Comparison of ENCODE assay signal across 12 cellular contexts in the genomic region with DNA sequence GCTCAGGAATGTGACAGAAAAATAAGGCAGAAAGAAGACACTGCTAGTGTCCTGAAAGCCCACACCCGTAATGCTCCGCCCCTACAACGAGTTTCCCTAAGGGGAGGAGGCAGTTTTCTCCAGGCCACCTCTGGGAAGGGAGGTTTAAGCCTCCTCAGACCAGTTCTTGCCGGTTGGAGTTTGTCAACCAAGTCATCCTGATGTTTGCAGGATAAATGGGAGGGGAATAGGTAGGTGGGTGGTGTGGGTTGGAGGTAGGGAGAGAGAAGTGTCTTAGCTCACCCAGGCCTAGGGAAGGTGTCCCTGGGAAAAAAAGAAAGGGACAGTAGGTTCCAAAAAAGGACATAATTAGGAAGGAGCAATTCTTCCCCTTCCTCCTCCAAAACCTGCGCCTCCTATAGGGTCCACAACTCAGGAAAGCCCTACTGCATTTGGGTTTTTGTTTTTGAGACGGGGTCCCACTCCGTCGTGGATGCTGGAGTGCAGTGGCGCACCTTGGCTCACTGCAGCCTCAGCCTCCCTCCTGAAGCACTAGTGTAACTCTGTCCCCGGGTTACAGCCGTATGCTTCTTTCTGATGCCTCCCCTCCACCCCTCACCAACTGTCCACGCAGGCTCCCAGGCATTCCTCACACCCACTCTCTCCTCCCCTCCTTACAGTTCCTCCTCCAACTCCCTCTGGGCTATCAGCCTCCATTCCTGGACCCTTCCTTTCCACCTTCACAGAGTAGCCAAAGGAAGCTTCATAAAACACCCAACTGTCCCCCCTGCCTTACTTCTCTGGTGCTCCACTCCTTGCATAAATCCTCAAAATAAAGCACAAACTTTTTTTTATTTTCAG. TPM values are rescaled to one million over a fixed set of nuclear protein-coding genes. Genes with fewer than 3 reads are reported as not detected.
DNase-seq lines count a peak whose midpoint lies in the region; ATAC-seq, FAIRE-seq and TF ChIP-seq lines count a peak whose summit lies in the region.
"Had no signal": no experiment of that assay in that cellular context is flagged by ENCODE, and none has a peak within 500 bp of the region (broad histone marks: within the 10 kb centered on the region; RNA-seq: fewer than 3 reads in every experiment).

No MANE protein-coding gene starts in this region.

- TF ChIP-seq POLR2A in gastrocnemius medialis (IDR thresholded peaks at IDR 0.05) = no peak

- H3K4me1 Mint-ChIP-seq in activated T-helper 1 cell treated with anti-CD3 and anti-CD28 coated beads, Interleukin-12 subunit alpha, Interleukin-12 subunit beta, Interleukin-2, Interleukin-4 antibody, amounts not matched to agents 30 ng/mL and 10 ng/mL and 1 ng/mL, durations not matched to agents 14 hours and 24 hours and 36 hours (ENCODE audit: low read depth) = peaks cover 26% of the 10 kb centered on the region

- 60% methylated on average over 12 of the region's 12 CpGs for WGBS in GM23248 (ENCODE audit: low coverage in 1 of 2, low lambda C conversion rate in 2 of 2, missing lambda C conversion rate in 2 of 2), 2 experiments
- WGBS in aorta, 2 donors = 69 to 78% methylated on average over 12 of the region's 12 CpGs

- in situ Hi-C loops in GM23248 (cut with MboI) (no loop called here), gastrocnemius medialis (cut with MboI; ENCODE audit: low sequenced_read_pairs in 4 of 4) (no loop called here)

- no peaks in the 10 kb centered on the region for H3K9me3 ChIP-seq in GM23248 (ENCODE audit: low read depth)
- H3K9me3 ChIP-seq in kidney (ENCODE audit: control insufficient read depth in 1 of 2, low read length in 2 of 2) = no peaks in the 10 kb centered on the region
- no peaks in the 10 kb centered on the region for H3K9me3 ChIP-seq in aorta (ENCODE audit: control insufficient read depth, low read length)
- H3K9me3 ChIP-seq in gastrocnemius medialis = no peaks in the 10 kb centered on the region
- H3K9me3 ChIP-seq: upper lobe of left lung had no signal

- no peaks in the 10 kb centered on the region for H4K20me1 ChIP-seq in GM23248 (ENCODE audit: insufficient read depth)

- no peak overlapping the region for H3K4me2 ChIP-seq in GM23248 (ENCODE audit: unreplicated experiment)

- H3K4me1 ChIP-seq in GM23248 (ENCODE audit: insufficient read depth) (peaks cover 14% of the 10 kb centered on the region), kidney (ENCODE audit: control insufficient read depth in 1 of 2, insufficient read depth in 1 of 2, low read depth in 1 of 2, low read length in 2 of 2) (peaks cover 7 to 10% of the 10 kb centered on the region in 2 donors), aorta (ENCODE audit: control insufficient read depth in 1 of 2, insufficient read depth in 2 of 2, low read length in 2 of 2) (no peaks in the 10 kb centered on the region), gastrocnemius medialis (peaks cover 15 to 20% of the 10 kb centered on the region in 2 donors)

- H3K4me3 ChIP-seq in GM23248 = no peak overlapping the region
- no peak overlapping the region for H3K4me3 ChIP-seq in kidney (ENCODE audit: low read length in 2 of 2)
- H3K4me3 ChIP-seq in aorta (ENCODE audit: low read length in 2 of 2) = no peak overlapping the region
- H3K4me3 ChIP-seq in gastrocnemius medialis = no peak overlapping the region
- H3K4me3 ChIP-seq: upper lobe of left lung had no signal

- no peak for TF ChIP-seq CTCF in 22Rv1 (IDR thresholded peaks at IDR 0.05)
- TF ChIP-seq CTCF in kidney (IDR thresholded peaks at IDR 0.05; ENCODE audit: borderline replicate concordance, extremely low read depth, insufficient read depth) = no peak
- TF ChIP-seq CTCF in gastrocnemius medialis (IDR thresholded peaks at IDR 0.05 in 4 of 5, conservative IDR thresholded peaks at IDR 0.05 in 1 of 5) = no peak

- H3K36me3 Mint-ChIP-seq in activated T-helper 1 cell treated with anti-CD3 and anti-CD28 coated beads, Interleukin-12 subunit alpha, Interleukin-12 subunit beta, Interleukin-2, Interleukin-4 antibody, amounts not matched to agents 30 ng/mL and 10 ng/mL and 1 ng/mL, durations not matched to agents 14 hours and 24 hours and 36 hours (ENCODE audit: low read depth) = peaks cover 7% of the 10 kb centered on the region

- H3K4me3 Mint-ChIP-seq in activated T-helper 1 cell treated with anti-CD3 and anti-CD28 coated beads, Interleukin-12 subunit alpha, Interleukin-12 subunit beta, Interleukin-2, Interleukin-4 antibody, amounts not matched to agents 30 ng/mL and 10 ng/mL and 1 ng/mL, durations not matched to agents 14 hours and 24 hours and 36 hours = peak overlapping the region; percentile 45

- peaks cover 23% of the 10 kb centered on the region for H3F3A ChIP-seq in GM23248 (ENCODE audit: insufficient read depth)

- H3K27ac Mint-ChIP-seq in activated T-helper 1 cell treated with anti-CD3 and anti-CD28 coated beads, Interleukin-12 subunit alpha, Interleukin-12 subunit beta, Interleukin-2, Interleukin-4 antibody, amounts not matched to agents 30 ng/mL and 10 ng/mL and 1 ng/mL, durations not matched to agents 14 hours and 24 hours and 36 hours = no peak overlapping the region

- intact Hi-C loops in activated T-helper 1 cell treated with anti-CD3 and anti-CD28 coated beads, Interleukin-12 subunit alpha, Interleukin-12 subunit beta, Interleukin-2, Interleukin-4 antibody, amounts not matched to agents 30 ng/mL and 10 ng/mL and 1 ng/mL, durations not matched to agents 14 hours and 24 hours and 36 hours (cut with micrococcal nuclease) = no loop called here
- intact Hi-C loops in kidney (cut with DNase I) = no loop called here
- intact Hi-C loops in aorta (cut with DNase I) = loop anchor here in 1 of 2 donors (2.0 to 10.0 kb wide), 3 partner anchors 19 to 359 kb away; partner anchors contain the start of gene BLVRB
- intact Hi-C loops in gastrocnemius medialis (cut with DNase I; ENCODE audit: low total_unique reads) = loop anchor here (10.0 kb wide), 1 partner anchor 269 kb away; the partner anchor contains the start of genes COQ8B and ITPKC

- no peaks in the 10 kb centered on the region for H3K27me3 Mint-ChIP-seq in activated T-helper 1 cell treated with anti-CD3 and anti-CD28 coated beads, Interleukin-12 subunit alpha, Interleukin-12 subunit beta, Interleukin-2, Interleukin-4 antibody, amounts not matched to agents 30 ng/mL and 10 ng/mL and 1 ng/mL, durations not matched to agents 14 hours and 24 hours and 36 hours (ENCODE audit: insufficient read depth)

- no peaks in the 10 kb centered on the region for H3K9me3 Mint-ChIP-seq in activated T-helper 1 cell treated with anti-CD3 and anti-CD28 coated beads, Interleukin-12 subunit alpha, Interleukin-12 subunit beta, Interleukin-2, Interleukin-4 antibody, amounts not matched to agents 30 ng/mL and 10 ng/mL and 1 ng/mL, durations not matched to agents 14 hours and 24 hours and 36 hours

- peak overlapping the region; percentile 30; the same call in 1 of the 2 replicates for H3K9ac ChIP-seq in GM23248
- peak overlapping the region in 1 of 2 donors; percentile 40 for H3K9ac ChIP-seq in kidney (ENCODE audit: low read length in 2 of 2)

- H3K27me3 ChIP-seq in GM23248 (replicated peaks; ENCODE audit: insufficient read depth) = no peaks in the 10 kb centered on the region
- no peaks in the 10 kb centered on the region for H3K27me3 ChIP-seq in aorta (ENCODE audit: control insufficient read depth in 1 of 2, insufficient read depth in 2 of 2, low read length in 1 of 2)
- no peaks in the 10 kb centered on the region for H3K27me3 ChIP-seq in gastrocnemius medialis
- H3K27me3 ChIP-seq: upper lobe of left lung had no signal

- no peak for ATAC-seq in aorta (ENCODE audit: low FRiP score)
- no peak for ATAC-seq in gastrocnemius medialis

- DNase-seq in GM23248 (peak; percentile 67), kidney (peak; percentile 77), cerebellar nuclear complex (lab: John Stamatoyannopoulos, UW) (no peak), AG08396 (ENCODE audit: low spot score) (no peak), aorta (no peak), gastrocnemius medialis (no peak)
- no peak for DNase-seq in activated T-helper 1 cell treated with anti-CD3 and anti-CD28 coated beads, Interleukin-12 subunit alpha, Interleukin-12 subunit beta, Interleukin-2, Interleukin-4 antibody, amounts not matched to agents 30 ng/mL and 10 ng/mL and 1 ng/mL, durations not matched to agents 14 hours and 24 hours and 36 hours (ENCODE audit: low spot score)
- DNase-seq: DMS79, NCI-H2081, upper lobe of left lung had no signal

- H3K27ac ChIP-seq in 22Rv1 = peak overlapping the region; percentile 96
- peak overlapping the region; percentile 27 for H3K27ac ChIP-seq in GM23248
- H3K27ac ChIP-seq in kidney (ENCODE audit: low read depth in 2 of 2, low read length in 2 of 2) = peak overlapping the region; percentile 55 to 81
- H3K27ac ChIP-seq in aorta (ENCODE audit: low read depth in 1 of 2, low read length in 2 of 2) = no peak overlapping the region
- H3K27ac ChIP-seq in gastrocnemius medialis = peak overlapping the region in 1 of 4 donors; percentile 28

- H3K79me2 ChIP-seq in GM23248 (ENCODE audit: insufficient read depth) = peaks cover 26% of the 10 kb centered on the region

- no peak for FAIRE-seq in kidney (lab: Jason Lieb, UNC)
- FAIRE-seq: TTC549 had no signal

- 0 out of 2 replicates have a peak, but pooled peaks cover 3% of the 10 kb centered on the region for H3K36me3 ChIP-seq in GM23248 (ENCODE audit: low read depth)
- peaks cover 8 to 19% of the 10 kb centered on the region in 2 donors for H3K36me3 ChIP-seq in kidney (ENCODE audit: control insufficient read depth in 1 of 2, insufficient read depth in 2 of 2, low read length in 2 of 2)
- H3K36me3 ChIP-seq in aorta (ENCODE audit: control insufficient read depth in 1 of 2, insufficient read depth in 2 of 2, low read length in 1 of 2) = peaks cover 5 to 7% of the 10 kb centered on the region in 2 donors
- peaks cover 0 to 26% of the 10 kb centered on the region in 2 donors for H3K36me3 ChIP-seq in gastrocnemius medialis

- H2AFZ ChIP-seq in GM23248 = peak overlapping the region; percentile 94; the same call in 1 of the 2 replicates

- H3K9me2 ChIP-seq in GM23248 (ENCODE audit: insufficient read depth) = no peaks in the 10 kb centered on the region

RNA-seq across cellular contexts. Expression of gene SERTAD3, which starts 2.0 kb away (rescaled TPM):
- total RNA-seq in GM23248 (2014; rRNA removed; shearing (Covaris generic)) = 21.8 and 37.9 TPM in 2 replicates
- polyA plus RNA-seq in GM23248 (2016; fragmentation: Nextera tagmentation; extraction: Ambion mirVana) = 40.7 and 41.2 TPM in 2 replicates
- 6.4 and 10.0 TPM in 2 replicates for total RNA-seq in activated T-helper 1 cell treated with anti-CD3 and anti-CD28 coated beads, Interleukin-12 subunit alpha, Interleukin-12 subunit beta, Interleukin-2, Interleukin-4 antibody, amounts not matched to agents 30 ng/mL and 10 ng/mL and 1 ng/mL, durations not matched to agents 14 hours and 24 hours and 36 hours
- 38.4 TPM for total RNA-seq in kidney
- polyA plus RNA-seq in kidney (ENCODE audit: insufficient read depth, low read depth, low replicate concordance) = 29.9 TPM
- total RNA-seq in aorta = 10 to 100 TPM; 34.8 to 46.3 TPM
- 10 to 100 TPM; 25.0 to 28.5 TPM for polyA plus RNA-seq in aorta
- 10 to 100 TPM; 12.7 to 24.4 (median 18.1) TPM for total RNA-seq in gastrocnemius medialis

RNA-seq across cellular contexts. Expression of gene BLVRB, which starts 19.4 kb away (rescaled TPM):
- total RNA-seq in GM23248 (2014; rRNA removed; shearing (Covaris generic)) = 50.7 and 71.1 TPM in 2 replicates
- polyA plus RNA-seq in GM23248 (2016; fragmentation: Nextera tagmentation; extraction: Ambion mirVana) = 52.7 and 56.9 TPM in 2 replicates
- total RNA-seq in activated T-helper 1 cell treated with anti-CD3 and anti-CD28 coated beads, Interleukin-12 subunit alpha, Interleukin-12 subunit beta, Interleukin-2, Interleukin-4 antibody, amounts not matched to agents 30 ng/mL and 10 ng/mL and 1 ng/mL, durations not matched to agents 14 hours and 24 hours and 36 hours = 6.1 and 8.2 TPM in 2 replicates
- total RNA-seq in kidney = 89.9 TPM
- polyA plus RNA-seq in kidney (ENCODE audit: insufficient read depth, low read depth, low replicate concordance) = 248 TPM
- total RNA-seq in aorta = 10 to 100 TPM; 72.3 to 77.1 TPM
- polyA plus RNA-seq in aorta = 100 to 1,000 TPM in 1 of 2 donors, 10 to 100 TPM in 1; 96.8 to 134 TPM
- total RNA-seq in gastrocnemius medialis = 100 to 1,000 TPM; 254 to 679 (median 280) TPM

RNA-seq across cellular contexts. Expression of gene SERTAD1, which starts 20.4 kb away (rescaled TPM):
- 31.7 and 40.2 TPM in 2 replicates for total RNA-seq in GM23248 (2014; rRNA removed; shearing (Covaris generic))
- polyA plus RNA-seq in GM23248 (2016; fragmentation: Nextera tagmentation; extraction: Ambion mirVana) (34.5 and 36.2 TPM in 2 replicates), kidney (ENCODE audit: insufficient read depth, low read depth, low replicate concordance) (18.2 TPM), aorta (10 to 100 TPM; 13.0 to 15.8 TPM)
- 18.3 and 19.4 TPM in 2 replicates for total RNA-seq in activated T-helper 1 cell treated with anti-CD3 and anti-CD28 coated beads, Interleukin-12 subunit alpha, Interleukin-12 subunit beta, Interleukin-2, Interleukin-4 antibody, amounts not matched to agents 30 ng/mL and 10 ng/mL and 1 ng/mL, durations not matched to agents 14 hours and 24 hours and 36 hours
- total RNA-seq in kidney (14.8 TPM), aorta (10 to 100 TPM; 19.7 to 27.8 TPM), gastrocnemius medialis (10 to 100 TPM; 15.3 to 18.3 (median 16.0) TPM)

RNA-seq across cellular contexts. Expression of gene SPTBN4, which starts 20.6 kb away (rescaled TPM):
- 2.1 and 2.8 TPM in 2 replicates for total RNA-seq in GM23248 (2014; rRNA removed; shearing (Covaris generic))
- polyA plus RNA-seq in GM23248 (2016; fragmentation: Nextera tagmentation; extraction: Ambion mirVana) (0.24 and 0.69 TPM in 2 replicates), kidney (ENCODE audit: insufficient read depth, low read depth, low replicate concordance) (4.6 TPM), aorta (1 to 10 TPM in 1 of 2 donors, under 1 TPM in 1; 0.25 to 4.1 TPM)
- total RNA-seq in activated T-helper 1 cell treated with anti-CD3 and anti-CD28 coated beads, Interleukin-12 subunit alpha, Interleukin-12 subunit beta, Interleukin-2, Interleukin-4 antibody, amounts not matched to agents 30 ng/mL and 10 ng/mL and 1 ng/mL, durations not matched to agents 14 hours and 24 hours and 36 hours = 0.21 and 0.69 TPM in 2 replicates
- total RNA-seq in kidney (0.82 TPM), aorta (1 to 10 TPM; 1.3 to 3.6 TPM), gastrocnemius medialis (1 to 10 TPM in 3 of 4 donors, under 1 TPM in 1; 0.86 to 5.9 (median 2.4) TPM)

RNA-seq across cellular contexts. Expression of gene PRX, which starts 33.0 kb away (rescaled TPM):
- 3.8 and 4.0 TPM in 2 replicates for total RNA-seq in GM23248 (2014; rRNA removed; shearing (Covaris generic))
- polyA plus RNA-seq in GM23248 (2016; fragmentation: Nextera tagmentation; extraction: Ambion mirVana) = 0.52 and 0.54 TPM in 2 replicates
- 0.99 and 1.7 TPM in 2 replicates for total RNA-seq in activated T-helper 1 cell treated with anti-CD3 and anti-CD28 coated beads, Interleukin-12 subunit alpha, Interleukin-12 subunit beta, Interleukin-2, Interleukin-4 antibody, amounts not matched to agents 30 ng/mL and 10 ng/mL and 1 ng/mL, durations not matched to agents 14 hours and 24 hours and 36 hours
- 4.5 TPM for total RNA-seq in kidney
- polyA plus RNA-seq in kidney (ENCODE audit: insufficient read depth, low read depth, low replicate concordance) = 12.6 TPM
- total RNA-seq in aorta = 1 to 10 TPM; 4.9 to 7.6 TPM
- 1 to 10 TPM; 3.1 to 5.2 TPM for polyA plus RNA-seq in aorta
- 1 to 10 TPM; 2.4 to 4.2 (median 3.2) TPM for total RNA-seq in gastrocnemius medialis

Comparison
In these comparisons a context has a peak if more than half of its experiments do, and no peak if none do; other contexts are left out.
1. H3K27ac ChIP-seq: peak in 22Rv1 (single experiment), GM23248 (single experiment) and kidney (2 of 2); none in aorta (0 of 2).
2. DNase-seq: peak in GM23248 (single experiment) and kidney (single experiment); none in activated T-helper 1 cell treated with anti-CD3 and anti-CD28 coated beads, Interleukin-12 subunit alpha, Interleukin-12 subunit beta, Interleukin-2, Interleukin-4 antibody, amounts not matched to agents 30 ng/mL and 10 ng/mL and 1 ng/mL, durations not matched to agents 14 hours and 24 hours and 36 hours (single experiment), cerebellar nuclear complex (0 of 2), AG08396 (single experiment), aorta (0 of 2) and gastrocnemius medialis (0 of 2).